9 cellular contexts compared by ENCODE assay signal in genomic region chr3:14548321-14548729, GRCh38. TPM values are rescaled to one million over a fixed set of nuclear protein-coding genes. Genes with fewer than 3 reads are reported as not detected.
DNase-seq lines count a peak whose midpoint lies in the region; ATAC-seq, FAIRE-seq and TF ChIP-seq lines count a peak whose summit lies in the region.
"Had no signal": no experiment of that assay in that cellular context is flagged by ENCODE, and none has a peak within 500 bp of the region (broad histone marks: within the 10 kb centered on the region; RNA-seq: fewer than 3 reads in every experiment).

No MANE protein-coding gene starts in this region.

- no peak overlapping the region for H3K4me3 Mint-ChIP-seq in activated CD8-positive, alpha-beta T cell treated with anti-CD3 and anti-CD28 coated beads, Interleukin-2, amount 10 ng/mL, durations not matched to agents 7 days and 5 days
- no peak overlapping the region for H3K4me3 Mint-ChIP-seq in neural crest cell

- no peaks in the 10 kb centered on the region for H3K9me3 Mint-ChIP-seq in activated CD8-positive, alpha-beta T cell treated with anti-CD3 and anti-CD28 coated beads, Interleukin-2, amount 10 ng/mL, durations not matched to agents 7 days and 5 days (ENCODE audit: insufficient read depth)
- no peaks in the 10 kb centered on the region for H3K9me3 Mint-ChIP-seq in neural crest cell

- FAIRE-seq in urothelium cell line (lab: Jason Lieb, UNC): peak; percentile 82
- FAIRE-seq: islet of Langerhans had no signal

- TF ChIP-seq CTCF in GM13977 (IDR thresholded peaks at IDR 0.05; ENCODE audit: extremely low read depth, insufficient read depth, missing control alignments) (peak; percentile 67), fibroblast of mammary gland (conservative IDR thresholded peaks at IDR 0.05; ENCODE audit: control insufficient read depth, insufficient read depth, low read depth, low read length) (peak; percentile 76), neural crest cell (conservative IDR thresholded peaks at IDR 0.05) (peak; percentile 74)

- no peaks in the 10 kb centered on the region for H3K4me1 Mint-ChIP-seq in activated CD8-positive, alpha-beta T cell treated with anti-CD3 and anti-CD28 coated beads, Interleukin-2, amount 10 ng/mL, durations not matched to agents 7 days and 5 days (ENCODE audit: low read depth)
- H3K4me1 Mint-ChIP-seq in neural crest cell: peaks cover 19% of the 10 kb centered on the region

- peak; percentile 80 for ATAC-seq in activated CD8-positive, alpha-beta T cell treated with anti-CD3 and anti-CD28 coated beads, Interleukin-2, amount 10 ng/mL, durations not matched to agents 7 days and 5 days
- no peak for ATAC-seq in GM18511 (IDR thresholded peaks at IDR 0.05; ENCODE audit: unreplicated experiment)

- CTCF ChIA-PET in activated CD8-positive, alpha-beta T cell treated with anti-CD3 and anti-CD28 coated beads, Interleukin-2, amount 10 ng/mL, durations not matched to agents 7 days and 5 days (lab: Charles Lee): interaction anchor here (0.9 to 3.8 kb wide), 5 partner anchors 39 to 373 kb away, joined by 3 to 13 read pairs (median 3); no protein-coding TSS in a partner anchor

- POLR2A ChIA-PET in activated CD8-positive, alpha-beta T cell treated with anti-CD3 and anti-CD28 coated beads, Interleukin-2, amount 10 ng/mL, durations not matched to agents 7 days and 5 days (lab: Charles Lee): no interaction called here

- in situ Hi-C loops in GM13977 (cut with MboI; ENCODE audit: low pct_unique_long_range_greater_than_20kb, low sequenced_read_pairs, unreplicated experiment): no loop called here

- no peak overlapping the region for H3K4me3 ChIP-seq in fibroblast of mammary gland (ENCODE audit: control insufficient read depth, low read depth, low read length)

- no peaks in the 10 kb centered on the region for H3K36me3 Mint-ChIP-seq in activated CD8-positive, alpha-beta T cell treated with anti-CD3 and anti-CD28 coated beads, Interleukin-2, amount 10 ng/mL, durations not matched to agents 7 days and 5 days (ENCODE audit: low read depth)
- no peaks in the 10 kb centered on the region for H3K36me3 Mint-ChIP-seq in neural crest cell (ENCODE audit: low read depth)

- H3K27me3 Mint-ChIP-seq in activated CD8-positive, alpha-beta T cell treated with anti-CD3 and anti-CD28 coated beads, Interleukin-2, amount 10 ng/mL, durations not matched to agents 7 days and 5 days (ENCODE audit: low read depth): peaks cover 18% of the 10 kb centered on the region
- peaks cover 3% of the 10 kb centered on the region for H3K27me3 Mint-ChIP-seq in neural crest cell (ENCODE audit: low read depth)

- no peak overlapping the region for H3K27ac Mint-ChIP-seq in activated CD8-positive, alpha-beta T cell treated with anti-CD3 and anti-CD28 coated beads, Interleukin-2, amount 10 ng/mL, durations not matched to agents 7 days and 5 days
- no peak overlapping the region for H3K27ac Mint-ChIP-seq in neural crest cell (ENCODE audit: unreplicated experiment)

- DNase-seq in AG08395 (ENCODE audit: low spot score) (peak; percentile 78), GM13977 (ENCODE audit: low spot score) (peak; percentile 73), NCI-H2227 treated with DMSO at 0.1 percent for 48 hours (lab: John Stamatoyannopoulos, UW) (peak; percentile 16), fibroblast of mammary gland (ENCODE audit: low read depth) (peak; percentile 56), neural crest cell (ENCODE audit: low read depth, low spot score) (peak; percentile 73), urothelium cell line (ENCODE audit: low spot score) (peak; percentile 77)
- peak; percentile 55 for DNase-seq in activated CD8-positive, alpha-beta T cell treated with anti-CD3 and anti-CD28 coated beads, Interleukin-2, amount 10 ng/mL, durations not matched to agents 7 days and 5 days

RNA-seq across cellular contexts. Expression of gene GRIP2, which starts 8.2 kb away (rescaled TPM):
- not detected for total RNA-seq in activated CD8-positive, alpha-beta T cell treated with anti-CD3 and anti-CD28 coated beads, Interleukin-2, amount 10 ng/mL, durations not matched to agents 7 days and 5 days
- 3.2 and 3.6 TPM in 2 replicates for total RNA-seq in neural crest cell

Comparison
In these comparisons a context has a peak if more than half of its experiments do, and no peak if none do; other contexts are left out.
1. DNase-seq: peak in every context shown above with its lines; median percentile 78 in AG08395; 77 in urothelium cell line; 73 in GM13977; 73 in neural crest cell; 56 in fibroblast of mammary gland; 55 in activated CD8-positive, alpha-beta T cell treated with anti-CD3 and anti-CD28 coated beads, Interleukin-2, amount 10 ng/mL, durations not matched to agents 7 days and 5 days; 16 in NCI-H2227 treated with DMSO at 0.1 percent for 48 hours.